In genomic region chr1:207336559-207337467, GRCh38 we compare ENCODE assay signal across 8 cellular contexts. TPM values are rescaled to one million over a fixed set of nuclear protein-coding genes. Genes with fewer than 3 reads are reported as not detected.
DNase-seq lines count a peak whose midpoint lies in the region; ATAC-seq lines count a peak whose summit lies in the region.

No MANE protein-coding gene starts in this region.

- H3K4me1 Mint-ChIP-seq in CD4-positive, alpha-beta memory T cell = peaks cover 43 to 67% (median 57%) of the 10 kb centered on the region in 4 donors
- peaks cover 62% of the 10 kb centered on the region for H3K4me1 Mint-ChIP-seq in T-helper 2 cell treated with Interferon-gamma antibody and Interleukin-4, amounts not matched to agents 5 μg/mL and 100 μg/mL, for 36 hours (ENCODE audit: low read depth)

- CTCF ChIA-PET in CD4-positive, alpha-beta memory T cell (lab: Charles Lee; ENCODE audit: partially characterized antibody) = interaction anchor here (1.1 to 1.7 kb wide), 5 partner anchors 11 to 84 kb away, joined by 3 to 10 read pairs (median 4); partner anchors contain the start of gene CD55

- peaks cover 0 to 25% (median 17%) of the 10 kb centered on the region in 8 donors for H3K9me3 Mint-ChIP-seq in CD4-positive, alpha-beta memory T cell
- H3K9me3 Mint-ChIP-seq in T-helper 2 cell treated with Interferon-gamma antibody and Interleukin-4, amounts not matched to agents 5 μg/mL and 100 μg/mL, for 36 hours = peaks cover 30% of the 10 kb centered on the region

- peak; percentile 20 to 39 (median 32) for DNase-seq in CD4-positive, alpha-beta memory T cell
- DNase-seq in T-helper 2 cell treated with Interferon-gamma antibody and Interleukin-4, amounts not matched to agents 5 μg/mL and 100 μg/mL, for 36 hours (ENCODE audit: low spot score) = peak; percentile 73
- DNase-seq in iris pigment epithelial cell (ENCODE audit: low read depth) (peak; percentile 97), middle frontal gyrus (ENCODE audit: extremely low spot score, low spot score) (no peak), SK-N-DZ (ENCODE audit: low spot score) (no peak), medulla oblongata (ENCODE audit: extremely low spot score) (no peak)

- H3K4me3 ChIP-seq in CD4-positive, alpha-beta memory T cell (ENCODE audit: low read length in 2 of 2) = no peak overlapping the region

- ATAC-seq in GM19025 (IDR thresholded peaks at IDR 0.05; ENCODE audit: low read depth, unreplicated experiment) = peak; percentile 62
- peak; percentile 70 for ATAC-seq in HG03139 (IDR thresholded peaks at IDR 0.05; ENCODE audit: unreplicated experiment)

- peaks cover 67 to 69% of the 10 kb centered on the region in 2 donors for H3K36me3 Mint-ChIP-seq in CD4-positive, alpha-beta memory T cell
- peaks cover 81% of the 10 kb centered on the region for H3K36me3 Mint-ChIP-seq in T-helper 2 cell treated with Interferon-gamma antibody and Interleukin-4, amounts not matched to agents 5 μg/mL and 100 μg/mL, for 36 hours (ENCODE audit: low read depth)

- peak overlapping the region; percentile 7 to 75 (median 52) for H3K4me3 Mint-ChIP-seq in CD4-positive, alpha-beta memory T cell
- peak overlapping the region; percentile 74 for H3K4me3 Mint-ChIP-seq in T-helper 2 cell treated with Interferon-gamma antibody and Interleukin-4, amounts not matched to agents 5 μg/mL and 100 μg/mL, for 36 hours

- intact Hi-C loops in CD4-positive, alpha-beta memory T cell (cut with micrococcal nuclease) = no loop called here

- peak overlapping the region; percentile 49 to 90 (median 83) for H3K27ac Mint-ChIP-seq in CD4-positive, alpha-beta memory T cell
- H3K27ac Mint-ChIP-seq in T-helper 2 cell treated with Interferon-gamma antibody and Interleukin-4, amounts not matched to agents 5 μg/mL and 100 μg/mL, for 36 hours = peak overlapping the region; percentile 92

- H3K36me3 ChIP-seq in CD4-positive, alpha-beta memory T cell (ENCODE audit: insufficient read depth, low read length) = peaks cover 17% of the 10 kb centered on the region

- POLR2A ChIA-PET in CD4-positive, alpha-beta memory T cell (lab: Charles Lee; ENCODE audit: partially characterized antibody) = interaction anchor here (5.4 kb wide), 1 partner anchor 16 kb away, joined by 78 read pairs; the partner anchor contains the start of gene CD55

- peak overlapping the region; percentile 37 for H3K27ac ChIP-seq in CD4-positive, alpha-beta memory T cell (ENCODE audit: low read depth, low read length)

- H3K9me3 ChIP-seq in CD4-positive, alpha-beta memory T cell (ENCODE audit: control insufficient read depth in 1 of 2, low read length in 2 of 2) = peaks cover 0 to 9% of the 10 kb centered on the region in 2 donors

- no peaks in the 10 kb centered on the region for H3K27me3 Mint-ChIP-seq in CD4-positive, alpha-beta memory T cell
- H3K27me3 Mint-ChIP-seq in T-helper 2 cell treated with Interferon-gamma antibody and Interleukin-4, amounts not matched to agents 5 μg/mL and 100 μg/mL, for 36 hours (ENCODE audit: low read depth) = no peaks in the 10 kb centered on the region

- no peaks in the 10 kb centered on the region for H3K27me3 ChIP-seq in CD4-positive, alpha-beta memory T cell (ENCODE audit: insufficient read depth, low read length)

- H3K4me1 ChIP-seq in CD4-positive, alpha-beta memory T cell (ENCODE audit: insufficient read depth, low read length) = peaks cover 44% of the 10 kb centered on the region

RNA-seq across cellular contexts. Expression of gene CD55, which starts 15.3 kb away (rescaled TPM):
- total RNA-seq in CD4-positive, alpha-beta memory T cell = 10 to 100 TPM; 69.0 to 77.3 TPM
- 10 to 100 TPM; 73.2 to 92.1 TPM for polyA plus RNA-seq in CD4-positive, alpha-beta memory T cell
- polyA plus RNA-seq in SK-N-DZ (2014; cell fraction: cytosol; rRNA removed) = 9.5 and 11.4 TPM in 2 replicates
- 5.6 and 5.9 TPM in 2 replicates for polyA plus RNA-seq in SK-N-DZ (2014; cell fraction: nucleus; rRNA removed)

Comparison
In these comparisons a context has a peak if more than half of its experiments do, and no peak if none do; other contexts are left out.
1. DNase-seq: peak in CD4-positive, alpha-beta memory T cell (5 of 5), T-helper 2 cell treated with Interferon-gamma antibody and Interleukin-4, amounts not matched to agents 5 μg/mL and 100 μg/mL, for 36 hours (single experiment) and iris pigment epithelial cell (single experiment); none in middle frontal gyrus (single experiment), SK-N-DZ (single experiment) and medulla oblongata (single experiment).